ENCODE assay signal across 8 cellular contexts in genomic region chr15:31650054-31650701, GRCh38.
DNase-seq lines count a peak whose midpoint lies in the region; ATAC-seq, FAIRE-seq and TF ChIP-seq lines count a peak whose summit lies in the region.
"Not testable (repeated sequence)": the region's sequence is repeated elsewhere in the genome, so short reads cannot be mapped to it uniquely, and the experiment has no call there.

No MANE protein-coding gene starts in this region.

- FAIRE-seq in endothelial cell of umbilical vein (lab: Jason Lieb, UNC), result peak; percentile 98

- not testable (repeated sequence) for TF ChIP-seq CTCF in endothelial cell of umbilical vein (IDR thresholded peaks at IDR 0.05; ENCODE audit: extremely low read depth in 1 of 2, insufficient read depth in 1 of 2, low read depth in 1 of 2, low read length in 2 of 2)
- TF ChIP-seq CTCF in lower lobe of right lung (IDR thresholded peaks at IDR 0.05), result peak; percentile 41

- H3K27ac Mint-ChIP-seq in CD4-positive, alpha-beta memory T cell; stimulated activated naive B cell treated with anti-CD40 and anti-IgM and Interleukin-4, amounts not matched to agents 10 μg/mL and 1 μg/mL and 100 μg/mL, for 72 hours: not testable (repeated sequence)

- not testable (repeated sequence) for H3K79me2 ChIP-seq in endothelial cell of umbilical vein (ENCODE audit: control insufficient read depth, insufficient read depth, low read length)

- not testable (repeated sequence) for H3K4me1 ChIP-seq in CD4-positive, alpha-beta memory T cell (ENCODE audit: insufficient read depth, low read length); endothelial cell of umbilical vein (ENCODE audit: control insufficient read depth, extremely low read depth, insufficient read depth, low read length); lower lobe of right lung

- not testable (repeated sequence) for H3K36me3 ChIP-seq in CD4-positive, alpha-beta memory T cell (ENCODE audit: insufficient read depth, low read length); endothelial cell of umbilical vein (ENCODE audit: control insufficient read depth in 2 of 2, extremely low read depth in 1 of 2, insufficient read depth in 2 of 2, low read length in 2 of 2); lower lobe of right lung

- not testable (repeated sequence) for H3K27ac ChIP-seq in CD4-positive, alpha-beta memory T cell (ENCODE audit: low read depth, low read length); endothelial cell of umbilical vein (ENCODE audit: insufficient read depth, low read depth, low read length); lower lobe of right lung

- DNase-seq in CD4-positive, alpha-beta memory T cell, result peak in 3 of 5 donors; percentile 28 to 39 (median 37)
- DNase-seq in activated CD4-positive, alpha-beta T cell treated with anti-CD3 and anti-CD28 coated beads for 4 hours, result peak; percentile 15 to 55
- DNase-seq in activated gamma-delta T cell treated with Interleukin-2 at 50 U/mL for 16 hours (peak; percentile 52), lower lobe of right lung (peak; percentile 68)
- not testable (repeated sequence) for DNase-seq in endothelial cell of umbilical vein (ENCODE audit: low read depth, low spot score)
- peak; percentile 30 to 43 for DNase-seq in stimulated activated CD4-positive, alpha-beta T cell treated with anti-CD3 and anti-CD28 coated beads, Interleukin-15, amount 100 ng/mL, for 48 hours (ENCODE audit: low read depth in 2 of 2)
- peak; percentile 19 for DNase-seq in stimulated activated naive B cell treated with anti-CD40 and anti-IgM and Interleukin-4, amounts not matched to agents 10 μg/mL and 1 μg/mL and 100 μg/mL, for 72 hours

- not testable (repeated sequence) for H3K9me1 ChIP-seq in endothelial cell of umbilical vein (replicated peaks; ENCODE audit: control insufficient read depth, extremely low read depth, insufficient read depth, low read length)

- peaks cover 9 to 13% of the 10 kb centered on the region in 2 donors for H3K27me3 Mint-ChIP-seq in CD4-positive, alpha-beta memory T cell
- peaks cover 22 to 28% of the 10 kb centered on the region in 2 donors for H3K27me3 Mint-ChIP-seq in stimulated activated naive B cell treated with anti-CD40 and anti-IgM and Interleukin-4, amounts not matched to agents 10 μg/mL and 1 μg/mL and 100 μg/mL, for 72 hours

- H3K4me2 ChIP-seq in endothelial cell of umbilical vein (ENCODE audit: insufficient read depth, low read length), result not testable (repeated sequence)

- not testable (repeated sequence) for BruUV-seq in endothelial cell of umbilical vein (replicated peaks; lab: Mats Ljungman, UMichigan)

- TF ChIP-seq POLR2A in endothelial cell of umbilical vein (IDR thresholded peaks at IDR 0.05; ENCODE audit: low read depth, low read length), result not testable (repeated sequence)

- intact Hi-C loops in CD4-positive, alpha-beta memory T cell (cut with micrococcal nuclease); endothelial cell of umbilical vein (cut with micrococcal nuclease); lower lobe of right lung (cut with DNase I): not testable (repeated sequence)

- H2AFZ ChIP-seq in endothelial cell of umbilical vein (ENCODE audit: low read depth, low read length), result not testable (repeated sequence)

- H3K4me3 Mint-ChIP-seq in CD4-positive, alpha-beta memory T cell; stimulated activated naive B cell treated with anti-CD40 and anti-IgM and Interleukin-4, amounts not matched to agents 10 μg/mL and 1 μg/mL and 100 μg/mL, for 72 hours: not testable (repeated sequence)

- CTCF ChIA-PET in CD4-positive, alpha-beta memory T cell (lab: Charles Lee; ENCODE audit: partially characterized antibody); endothelial cell of umbilical vein (lab: Charles Lee): not testable (repeated sequence)

- dilution Hi-C loops in endothelial cell of umbilical vein (cut with MboI; ENCODE audit: extremely low pct_ligation_motif_present, low sequenced_read_pairs), result not testable (repeated sequence)

- not testable (repeated sequence) for H3K9me3 Mint-ChIP-seq in CD4-positive, alpha-beta memory T cell; stimulated activated naive B cell treated with anti-CD40 and anti-IgM and Interleukin-4, amounts not matched to agents 10 μg/mL and 1 μg/mL and 100 μg/mL, for 72 hours

- not testable (repeated sequence) for H3K27me3 ChIP-seq in CD4-positive, alpha-beta memory T cell (ENCODE audit: insufficient read depth, low read length); endothelial cell of umbilical vein (ENCODE audit: control insufficient read depth in 2 of 2, insufficient read depth in 2 of 2, low read length in 2 of 2); lower lobe of right lung (ENCODE audit: low read depth)

- not testable (repeated sequence) for H4K20me1 ChIP-seq in endothelial cell of umbilical vein (replicated peaks; ENCODE audit: control insufficient read depth, extremely low read depth, insufficient read depth, low read length)

- H3K4me3 ChIP-seq in CD4-positive, alpha-beta memory T cell (ENCODE audit: low read length in 2 of 2); endothelial cell of umbilical vein (replicated peaks in 1 of 3; ENCODE audit: insufficient read depth in 1 of 3, low read depth in 1 of 3, low read length in 3 of 3); lower lobe of right lung: not testable (repeated sequence)

- H3K9me3 ChIP-seq in CD4-positive, alpha-beta memory T cell (ENCODE audit: control insufficient read depth in 1 of 2, low read length in 2 of 2); endothelial cell of umbilical vein (replicated peaks; ENCODE audit: control insufficient read depth, insufficient read depth, low read length); lower lobe of right lung: not testable (repeated sequence)

- POLR2A ChIA-PET in CD4-positive, alpha-beta memory T cell (lab: Charles Lee; ENCODE audit: partially characterized antibody); endothelial cell of umbilical vein (lab: Charles Lee): not testable (repeated sequence)

- not testable (repeated sequence) for H3K36me3 Mint-ChIP-seq in CD4-positive, alpha-beta memory T cell; stimulated activated naive B cell treated with anti-CD40 and anti-IgM and Interleukin-4, amounts not matched to agents 10 μg/mL and 1 μg/mL and 100 μg/mL, for 72 hours

- H3K4me1 Mint-ChIP-seq in CD4-positive, alpha-beta memory T cell; stimulated activated naive B cell treated with anti-CD40 and anti-IgM and Interleukin-4, amounts not matched to agents 10 μg/mL and 1 μg/mL and 100 μg/mL, for 72 hours: not testable (repeated sequence)

- ATAC-seq in HG03432 (IDR thresholded peaks at IDR 0.05; ENCODE audit: unreplicated experiment) (peak; percentile 49), lower lobe of right lung (peak; percentile 83 to 88)
- peak; percentile 48 to 89 for ATAC-seq in stimulated activated naive B cell treated with anti-CD40 and anti-IgM and Interleukin-4, amounts not matched to agents 10 μg/mL and 1 μg/mL and 100 μg/mL, for 72 hours (replicated peaks)

- not testable (repeated sequence) for H3K9ac ChIP-seq in endothelial cell of umbilical vein (replicated peaks; ENCODE audit: extremely low read depth, insufficient read depth, low read length)
